11 cellular contexts compared by ENCODE assay signal in the genomic region with DNA sequence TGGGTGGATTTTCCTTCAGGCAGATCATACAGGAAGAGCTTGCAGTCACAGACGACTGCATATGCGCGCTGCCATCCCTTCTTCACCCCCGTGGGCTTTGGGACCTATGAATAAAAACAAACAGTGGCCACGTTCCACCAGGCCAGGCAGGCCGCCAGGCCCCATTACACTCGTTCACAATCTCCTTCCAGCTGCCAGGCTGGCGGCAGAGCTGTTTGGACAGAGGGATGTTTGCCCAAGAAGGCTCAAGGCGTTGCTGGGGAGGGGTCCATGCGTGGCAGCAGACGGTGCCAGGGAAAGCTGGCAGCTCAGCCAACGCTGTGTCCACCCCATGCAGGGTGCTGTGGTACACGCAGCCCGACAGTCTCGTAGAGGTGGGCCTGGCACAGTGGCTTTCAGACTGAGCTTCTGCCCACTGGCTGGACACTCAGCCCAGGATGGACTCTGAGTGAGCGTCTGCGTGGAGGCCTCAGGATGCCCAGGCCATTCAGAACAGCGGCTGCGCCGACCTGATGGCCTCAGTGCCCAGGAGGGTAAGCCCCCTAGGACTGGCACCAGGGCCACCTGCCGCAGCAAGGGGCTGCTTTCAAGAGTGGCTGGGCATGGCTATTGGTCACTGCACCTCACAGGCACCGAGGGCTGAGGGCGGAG. TPM values are rescaled to one million over a fixed set of nuclear protein-coding genes. Genes with fewer than 3 reads are reported as not detected.
DNase-seq lines count a peak whose midpoint lies in the region; ATAC-seq and TF ChIP-seq lines count a peak whose summit lies in the region.
"Had no signal": no experiment of that assay in that cellular context is flagged by ENCODE, and none has a peak within 500 bp of the region (broad histone marks: within the 10 kb centered on the region; RNA-seq: fewer than 3 reads in every experiment).

No MANE protein-coding gene starts in this region.

- H3K27ac ChIP-seq in OCI-LY1 (ENCODE audit: low read depth, low read length, poor library complexity, severe bottlenecking) (peak overlapping the region; percentile 97), gastrocnemius medialis (peak overlapping the region; percentile 87 to 93 (median 90)), spleen (peak overlapping the region in 4 of 8 donors; percentile 43 to 75 (median 64))
- H3K27ac ChIP-seq: colonic mucosa, suprapubic skin had no signal

- no peaks in the 10 kb centered on the region; the same call in 1 of the 2 replicates for H3K36me3 ChIP-seq in OCI-LY1 (ENCODE audit: insufficient read depth, low read length)
- H3K36me3 ChIP-seq in gastrocnemius medialis: peaks cover 5 to 72% of the 10 kb centered on the region in 2 donors
- peaks cover 3 to 95% (median 77%) of the 10 kb centered on the region in 6 donors for H3K36me3 ChIP-seq in spleen

- H3K4me1 ChIP-seq in OCI-LY1 (ENCODE audit: insufficient read depth, low read length, severe bottlenecking) (peaks cover 89% of the 10 kb centered on the region), gastrocnemius medialis (peaks cover 17 to 21% of the 10 kb centered on the region in 2 donors), spleen (peaks cover 0 to 30% (median 13%) of the 10 kb centered on the region in 6 donors)
- H3K4me1 ChIP-seq: colonic mucosa, suprapubic skin had no signal

- in situ Hi-C loops in gastrocnemius medialis (cut with MboI; ENCODE audit: low sequenced_read_pairs in 4 of 4): no loop called here

- DNase-seq in EH (ENCODE audit: low read depth) (peak; percentile 58), globus pallidus (ENCODE audit: low spot score) (peak; percentile 90), gastrocnemius medialis (peak in 1 of 2 donors; percentile 68), spleen (no peak), NCI-H2171 treated with DMSO at 0.1 percent for 48 hours (lab: John Stamatoyannopoulos, UW) (no peak), SW 1271 (lab: John Stamatoyannopoulos, UW) (no peak)
- DNase-seq: colonic mucosa, small intestine had no signal

- peak overlapping the region; percentile 56 for H3K9ac ChIP-seq in OCI-LY1 (ENCODE audit: low read length)

- H4K20me1 ChIP-seq in OCI-LY1 (ENCODE audit: insufficient read depth, low read length): no peaks in the 10 kb centered on the region

- TF ChIP-seq CTCF in OCI-LY1 (IDR thresholded peaks at IDR 0.05; ENCODE audit: low read length) (no peak), gastrocnemius medialis (IDR thresholded peaks at IDR 0.05 in 4 of 5, conservative IDR thresholded peaks at IDR 0.05 in 1 of 5) (no peak), spleen (IDR thresholded peaks at IDR 0.05 in 8 of 11, conservative IDR thresholded peaks at IDR 0.05 in 3 of 11) (no peak)

- H3K79me2 ChIP-seq in OCI-LY1 (ENCODE audit: insufficient read depth, low read length): no peaks in the 10 kb centered on the region

- peak overlapping the region; percentile 1 for H3K4me3 ChIP-seq in OCI-LY1 (ENCODE audit: low read depth, low read length, poor library complexity, severe bottlenecking)
- H3K4me3 ChIP-seq in gastrocnemius medialis: peak overlapping the region in 3 of 4 donors; percentile 8 to 17 (median 15)
- H3K4me3 ChIP-seq in spleen: no peak overlapping the region
- H3K4me3 ChIP-seq: colonic mucosa, suprapubic skin had no signal

- intact Hi-C loops in gastrocnemius medialis (cut with DNase I; ENCODE audit: low total_unique reads): no loop called here
- intact Hi-C loops in spleen (cut with DNase I; ENCODE audit: low total_unique reads): no loop called here

- no peaks in the 10 kb centered on the region for H3K9me2 ChIP-seq in OCI-LY1 (ENCODE audit: low read depth, low read length)

- peak; percentile 41 to 68 for ATAC-seq in gastrocnemius medialis
- no peak for ATAC-seq in GM21526 (IDR thresholded peaks at IDR 0.05; ENCODE audit: low FRiP score, unreplicated experiment)

- H3K27me3 ChIP-seq in OCI-LY1 (ENCODE audit: insufficient read depth, low read length) (no peaks in the 10 kb centered on the region), gastrocnemius medialis (no peaks in the 10 kb centered on the region), spleen (replicated peaks in 1 of 7) (no peaks in the 10 kb centered on the region)
- H3K27me3 ChIP-seq: colonic mucosa, suprapubic skin had no signal

- peak overlapping the region; percentile 40 for H3K4me2 ChIP-seq in OCI-LY1 (ENCODE audit: low read length)

- H3F3A ChIP-seq in OCI-LY1 (ENCODE audit: insufficient read depth, low read length): no peaks in the 10 kb centered on the region

- H3K9me3 ChIP-seq in OCI-LY1 (ENCODE audit: low read length): no peaks in the 10 kb centered on the region
- no peaks in the 10 kb centered on the region for H3K9me3 ChIP-seq in gastrocnemius medialis
- H3K9me3 ChIP-seq in spleen: no peaks in the 10 kb centered on the region
- H3K9me3 ChIP-seq: colonic mucosa, suprapubic skin had no signal

- H2AFZ ChIP-seq in OCI-LY1 (ENCODE audit: low read length): no peak overlapping the region

- 79 to 92% (median 85%) methylated on average over 15 to 23 of the region's 23 CpGs for WGBS in spleen, 5 donors

- no peak for TF ChIP-seq POLR2A in gastrocnemius medialis (IDR thresholded peaks at IDR 0.05)
- no peak for TF ChIP-seq POLR2A in spleen (IDR thresholded peaks at IDR 0.05)

RNA-seq across cellular contexts. Expression of gene AMN, which starts 27.5 kb away (rescaled TPM):
- 1 to 10 TPM in 1 of 4 donors, under 1 TPM in 1, not detected in 2; 0.42 to 4.3 TPM for total RNA-seq in gastrocnemius medialis
- 1 to 10 TPM in 6 of 7 donors, under 1 TPM in 1; 0.65 to 3.0 (median 2.4) TPM for total RNA-seq in spleen
- 1 to 10 TPM; 1.6 to 2.2 (median 2.1) TPM for polyA plus RNA-seq in spleen

Comparison
In these comparisons a context has a peak if more than half of its experiments do, and no peak if none do; other contexts are left out.
1. DNase-seq: peak in EH (single experiment) and globus pallidus (single experiment); none in spleen (single experiment), NCI-H2171 treated with DMSO at 0.1 percent for 48 hours (single experiment) and SW 1271 (0 of 2).
2. H3K4me3 ChIP-seq: peak in OCI-LY1 (single experiment) and gastrocnemius medialis (3 of 4); none in spleen (0 of 8).